In genomic region chr1:153396461-153396860, GRCh38 we compare ENCODE assay signal across 29 cellular contexts. TPM values are rescaled to one million over a fixed set of nuclear protein-coding genes. Genes with fewer than 3 reads are reported as not detected.
"Had no signal": no experiment of that assay in that cellular context is flagged by ENCODE, and none has a peak within 500 bp of the region (broad histone marks: within the 10 kb centered on the region; RNA-seq: fewer than 3 reads in every experiment).

No MANE protein-coding gene starts in this region.

- H3K4me1 ChIP-seq: esophagus muscularis mucosa, sigmoid colon, stomach, transverse colon had no signal

- H3K36me3 ChIP-seq: esophagus muscularis mucosa, gastrocnemius medialis, heart right ventricle, sigmoid colon, stomach, thoracic aorta, transverse colon had no signal

- H3K4me3 Mint-ChIP-seq: effector memory CD8-positive, alpha-beta T cell; naive B cell; nephron; stimulated activated naive B cell treated with anti-CD40 and anti-IgM and Interleukin-4, amounts not matched to agents 10 μg/mL and 1 μg/mL and 100 μg/mL, for 72 hours had no signal

- H3K9me3 ChIP-seq: esophagus muscularis mucosa, gastrocnemius medialis, heart right ventricle, sigmoid colon, stomach, thoracic aorta, transverse colon had no signal

- H3K4me1 Mint-ChIP-seq: naive B cell, nephron had no signal

- H3K27ac Mint-ChIP-seq: effector memory CD8-positive, alpha-beta T cell; naive B cell; nephron; stimulated activated naive B cell treated with anti-CD40 and anti-IgM and Interleukin-4, amounts not matched to agents 10 μg/mL and 1 μg/mL and 100 μg/mL, for 72 hours had no signal

- DNase-seq: cortex of kidney; effector memory CD8-positive, alpha-beta T cell; gastrocnemius medialis; heart right ventricle; hypothalamus; left ventricle myocardium superior; mesenchymal stem cell; midbrain; naive B cell; posterior cingulate gyrus; sigmoid colon; stimulated activated CD4-positive, alpha-beta T cell treated with anti-CD3 and anti-CD28 coated beads, Interleukin-2, amount 100 ng/mL, for 24 hours; stimulated activated CD4-positive, alpha-beta T cell treated with anti-CD3 and anti-CD28 coated beads, Interleukin-4, amount 100 ng/mL, for 4 hours; stimulated activated naive B cell treated with anti-CD40 and anti-IgM and Interleukin-4, amounts not matched to agents 10 μg/mL and 1 μg/mL and 100 μg/mL, for 72 hours; stomach; substantia nigra; transverse colon had no signal

- ATAC-seq: effector memory CD8-positive, alpha-beta T cell; gastrocnemius medialis; heart right ventricle; left ventricle myocardium superior; stimulated activated naive B cell treated with anti-CD40 and anti-IgM and Interleukin-4, amounts not matched to agents 10 μg/mL and 1 μg/mL and 100 μg/mL, for 72 hours had no signal

- H3K27me3 ChIP-seq: gastrocnemius medialis, transverse colon had no signal

- H3K4me3 ChIP-seq: esophagus muscularis mucosa, gastrocnemius medialis, heart right ventricle, lung, sigmoid colon, skin epidermis, stomach, thoracic aorta, transverse colon had no signal

- H3K9me3 Mint-ChIP-seq: effector memory CD8-positive, alpha-beta T cell; naive B cell; nephron; stimulated activated naive B cell treated with anti-CD40 and anti-IgM and Interleukin-4, amounts not matched to agents 10 μg/mL and 1 μg/mL and 100 μg/mL, for 72 hours had no signal

- H3K36me3 Mint-ChIP-seq: naive B cell; stimulated activated naive B cell treated with anti-CD40 and anti-IgM and Interleukin-4, amounts not matched to agents 10 μg/mL and 1 μg/mL and 100 μg/mL, for 72 hours had no signal

- H3K27ac ChIP-seq: epithelial cell of prostate, esophagus muscularis mucosa, gastrocnemius medialis, heart right ventricle, sigmoid colon, skin epidermis, stomach, thoracic aorta, transverse colon had no signal

- FAIRE-seq: islet of Langerhans had no signal

RNA-seq across cellular contexts. Expression of gene S100A8, which starts 5.6 kb away (rescaled TPM):
- total RNA-seq: chondrocyte, fibroblast of villous mesenchyme, osteoblast, pulmonary artery endothelial cell had no signal

RNA-seq across cellular contexts. Expression of gene S100A7A, which starts 19.9 kb away (rescaled TPM):
- total RNA-seq: chondrocyte, esophagus muscularis mucosa, fibroblast of villous mesenchyme, gastrocnemius medialis, heart right ventricle, left ventricle myocardium superior, lung, osteoblast, pulmonary artery endothelial cell, sigmoid colon, stomach, thoracic aorta, transverse colon, urinary bladder had no signal
- polyA plus RNA-seq: heart right ventricle, lung, sigmoid colon, urinary bladder had no signal

RNA-seq across cellular contexts. Expression of gene S100A12, which starts 21.0 kb away (rescaled TPM):
- total RNA-seq: chondrocyte, fibroblast of villous mesenchyme, osteoblast, pulmonary artery endothelial cell, sigmoid colon, transverse colon had no signal

RNA-seq across cellular contexts. Expression of gene S100A9, which starts 38.8 kb away (rescaled TPM):
- total RNA-seq: chondrocyte, fibroblast of villous mesenchyme had no signal

RNA-seq across cellular contexts. Expression of gene PGLYRP4, which starts 47.8 kb away (rescaled TPM):
- total RNA-seq: chondrocyte, esophagus muscularis mucosa, fibroblast of villous mesenchyme, gastrocnemius medialis, heart right ventricle, left ventricle myocardium superior, osteoblast, pulmonary artery endothelial cell, sigmoid colon, stomach, thoracic aorta, transverse colon, urinary bladder had no signal
- polyA plus RNA-seq: heart right ventricle had no signal
